10 cellular contexts compared by ENCODE assay signal in the genomic region with DNA sequence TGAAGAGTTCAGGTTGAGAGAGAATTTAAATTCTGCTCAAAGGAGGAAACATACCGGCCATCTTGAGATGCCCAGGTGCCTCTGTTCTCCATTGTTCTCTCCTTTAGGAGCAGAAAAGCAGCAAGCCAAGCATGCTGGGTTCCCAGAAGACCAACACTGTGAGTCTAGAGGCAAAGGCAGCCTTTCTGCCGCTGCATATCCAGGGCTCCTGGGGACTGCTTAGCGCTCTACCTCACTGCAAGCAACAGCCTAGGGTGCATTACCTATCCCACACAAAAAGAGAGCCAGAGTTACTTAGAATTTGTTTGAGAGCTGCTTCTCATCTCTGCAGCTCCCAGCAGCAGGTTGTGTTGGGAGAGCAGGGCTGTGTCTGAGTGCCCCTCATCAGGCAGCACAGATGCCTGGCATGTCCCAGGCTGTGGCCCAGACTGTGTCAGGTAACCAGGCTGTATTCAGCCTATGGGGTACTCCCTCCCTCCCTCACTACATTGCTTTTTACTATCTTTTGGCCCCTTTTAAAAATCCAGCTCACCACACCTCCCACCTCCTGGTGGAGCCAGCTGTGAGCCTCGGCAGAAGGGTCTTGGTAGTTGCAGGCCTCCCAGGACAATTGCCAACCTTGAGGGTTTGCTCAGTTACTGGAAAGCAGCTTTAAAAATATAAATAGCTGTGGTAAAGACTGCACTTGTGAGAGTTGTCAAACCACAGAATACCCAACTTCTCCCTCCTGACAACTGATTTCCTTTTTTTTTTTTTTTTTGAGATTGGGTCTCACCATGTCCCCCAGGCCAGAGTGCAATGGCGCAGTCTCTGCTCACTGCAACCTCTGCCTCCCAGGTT. TPM values are rescaled to one million over a fixed set of nuclear protein-coding genes. Genes with fewer than 3 reads are reported as not detected.
DNase-seq lines count a peak whose midpoint lies in the region; ATAC-seq and TF ChIP-seq lines count a peak whose summit lies in the region.
"Had no signal": no experiment of that assay in that cellular context is flagged by ENCODE, and none has a peak within 500 bp of the region (broad histone marks: within the 10 kb centered on the region; RNA-seq: fewer than 3 reads in every experiment).

No MANE protein-coding gene starts in this region.

- intact Hi-C loops in activated T-helper 1 cell treated with anti-CD3 and anti-CD28 coated beads, Interleukin-12 subunit alpha, Interleukin-12 subunit beta, Interleukin-2, Interleukin-4 antibody, amounts not matched to agents 30 ng/mL and 10 ng/mL and 1 ng/mL, durations not matched to agents 14 hours and 24 hours and 36 hours (cut with micrococcal nuclease), result no loop called here
- intact Hi-C loops in transverse colon (cut with DNase I; ENCODE audit: low total_unique reads), result no loop called here

- H3K36me3 ChIP-seq in transverse colon, result no peaks in the 10 kb centered on the region

- H3K27me3 Mint-ChIP-seq in activated T-helper 1 cell treated with anti-CD3 and anti-CD28 coated beads, Interleukin-12 subunit alpha, Interleukin-12 subunit beta, Interleukin-2, Interleukin-4 antibody, amounts not matched to agents 30 ng/mL and 10 ng/mL and 1 ng/mL, durations not matched to agents 14 hours and 24 hours and 36 hours (ENCODE audit: insufficient read depth), result no peaks in the 10 kb centered on the region

- TF ChIP-seq CTCF in transverse colon (IDR thresholded peaks at IDR 0.05), result no peak

- H3K4me3 ChIP-seq in transverse colon, result no peak overlapping the region

- no peak overlapping the region for H3K27ac ChIP-seq in transverse colon

- peak; percentile 34 for DNase-seq in ELF-1 (ENCODE audit: low read depth, low spot score)
- DNase-seq in activated T-helper 1 cell treated with anti-CD3 and anti-CD28 coated beads, Interleukin-12 subunit alpha, Interleukin-12 subunit beta, Interleukin-2, Interleukin-4 antibody, amounts not matched to agents 30 ng/mL and 10 ng/mL and 1 ng/mL, durations not matched to agents 14 hours and 24 hours and 36 hours (ENCODE audit: low spot score), result no peak
- no peak for DNase-seq in hepatic stellate cell (ENCODE audit: low spot score)
- no peak for DNase-seq in transverse colon
- DNase-seq in NCI-H2029 (lab: John Stamatoyannopoulos, UW), result no peak
- DNase-seq: dermis blood vessel endothelial cell had no signal

- H3K27ac Mint-ChIP-seq in activated T-helper 1 cell treated with anti-CD3 and anti-CD28 coated beads, Interleukin-12 subunit alpha, Interleukin-12 subunit beta, Interleukin-2, Interleukin-4 antibody, amounts not matched to agents 30 ng/mL and 10 ng/mL and 1 ng/mL, durations not matched to agents 14 hours and 24 hours and 36 hours, result no peak overlapping the region

- peaks cover 0 to 27% (median 4%) of the 10 kb centered on the region in 4 donors for H3K4me1 ChIP-seq in transverse colon

- H3K4me1 Mint-ChIP-seq in activated T-helper 1 cell treated with anti-CD3 and anti-CD28 coated beads, Interleukin-12 subunit alpha, Interleukin-12 subunit beta, Interleukin-2, Interleukin-4 antibody, amounts not matched to agents 30 ng/mL and 10 ng/mL and 1 ng/mL, durations not matched to agents 14 hours and 24 hours and 36 hours (ENCODE audit: low read depth), result peaks cover 32% of the 10 kb centered on the region

- WGBS in transverse colon (ENCODE audit: low coverage in 1 of 2), 2 donors, result 82 to 88% methylated on average over 2 to 5 of the region's 5 CpGs

- no peak for TF ChIP-seq EP300 in transverse colon (IDR thresholded peaks at IDR 0.05; ENCODE audit: low read depth)

- no peaks in the 10 kb centered on the region for H3K27me3 ChIP-seq in transverse colon

- in situ Hi-C loops in transverse colon (cut with MboI; ENCODE audit: low pct_ligation_motif_present in 1 of 4, low pct_unique_long_range_greater_than_20kb in 1 of 4, low sequenced_read_pairs in 3 of 4), result no loop called here

- peak overlapping the region; percentile 38 for H3K4me3 Mint-ChIP-seq in activated T-helper 1 cell treated with anti-CD3 and anti-CD28 coated beads, Interleukin-12 subunit alpha, Interleukin-12 subunit beta, Interleukin-2, Interleukin-4 antibody, amounts not matched to agents 30 ng/mL and 10 ng/mL and 1 ng/mL, durations not matched to agents 14 hours and 24 hours and 36 hours

- no peaks in the 10 kb centered on the region for H3K9me3 Mint-ChIP-seq in activated T-helper 1 cell treated with anti-CD3 and anti-CD28 coated beads, Interleukin-12 subunit alpha, Interleukin-12 subunit beta, Interleukin-2, Interleukin-4 antibody, amounts not matched to agents 30 ng/mL and 10 ng/mL and 1 ng/mL, durations not matched to agents 14 hours and 24 hours and 36 hours

- no peak for TF ChIP-seq POLR2A in transverse colon (IDR thresholded peaks at IDR 0.05)

- H3K36me3 Mint-ChIP-seq in activated T-helper 1 cell treated with anti-CD3 and anti-CD28 coated beads, Interleukin-12 subunit alpha, Interleukin-12 subunit beta, Interleukin-2, Interleukin-4 antibody, amounts not matched to agents 30 ng/mL and 10 ng/mL and 1 ng/mL, durations not matched to agents 14 hours and 24 hours and 36 hours (ENCODE audit: low read depth), result no peaks in the 10 kb centered on the region

- peaks cover 9 to 12% of the 10 kb centered on the region in 2 donors for H3K9me3 ChIP-seq in transverse colon

- ATAC-seq in GM19467 (IDR thresholded peaks at IDR 0.05; ENCODE audit: unreplicated experiment) (peak; percentile 72), HG03378 (IDR thresholded peaks at IDR 0.05; ENCODE audit: unreplicated experiment) (peak; percentile 76)
- ATAC-seq in activated CD4-positive, CD25-positive, alpha-beta regulatory T cell treated with anti-CD3 and anti-CD28 coated beads, Interleukin-2, amount 50 U/mL, for 24 hours, result no peak

RNA-seq across cellular contexts. Expression of a gene that starts 30.2 kb away (rescaled TPM):
- not detected in 2 replicates for total RNA-seq in activated T-helper 1 cell treated with anti-CD3 and anti-CD28 coated beads, Interleukin-12 subunit alpha, Interleukin-12 subunit beta, Interleukin-2, Interleukin-4 antibody, amounts not matched to agents 30 ng/mL and 10 ng/mL and 1 ng/mL, durations not matched to agents 14 hours and 24 hours and 36 hours
- 1 to 10 TPM in 2 of 4 donors, not detected in 2; 1.7 to 5.3 TPM for total RNA-seq in transverse colon
- total RNA-seq: SK-MEL-5 had no signal

Comparison
In these comparisons a context has a peak if more than half of its experiments do, and no peak if none do; other contexts are left out.
1. ATAC-seq: peak in GM19467 (single experiment) and HG03378 (single experiment); none in activated CD4-positive, CD25-positive, alpha-beta regulatory T cell treated with anti-CD3 and anti-CD28 coated beads, Interleukin-2, amount 50 U/mL, for 24 hours (0 of 2).